8 cellular contexts compared by ENCODE assay signal in the genomic region with DNA sequence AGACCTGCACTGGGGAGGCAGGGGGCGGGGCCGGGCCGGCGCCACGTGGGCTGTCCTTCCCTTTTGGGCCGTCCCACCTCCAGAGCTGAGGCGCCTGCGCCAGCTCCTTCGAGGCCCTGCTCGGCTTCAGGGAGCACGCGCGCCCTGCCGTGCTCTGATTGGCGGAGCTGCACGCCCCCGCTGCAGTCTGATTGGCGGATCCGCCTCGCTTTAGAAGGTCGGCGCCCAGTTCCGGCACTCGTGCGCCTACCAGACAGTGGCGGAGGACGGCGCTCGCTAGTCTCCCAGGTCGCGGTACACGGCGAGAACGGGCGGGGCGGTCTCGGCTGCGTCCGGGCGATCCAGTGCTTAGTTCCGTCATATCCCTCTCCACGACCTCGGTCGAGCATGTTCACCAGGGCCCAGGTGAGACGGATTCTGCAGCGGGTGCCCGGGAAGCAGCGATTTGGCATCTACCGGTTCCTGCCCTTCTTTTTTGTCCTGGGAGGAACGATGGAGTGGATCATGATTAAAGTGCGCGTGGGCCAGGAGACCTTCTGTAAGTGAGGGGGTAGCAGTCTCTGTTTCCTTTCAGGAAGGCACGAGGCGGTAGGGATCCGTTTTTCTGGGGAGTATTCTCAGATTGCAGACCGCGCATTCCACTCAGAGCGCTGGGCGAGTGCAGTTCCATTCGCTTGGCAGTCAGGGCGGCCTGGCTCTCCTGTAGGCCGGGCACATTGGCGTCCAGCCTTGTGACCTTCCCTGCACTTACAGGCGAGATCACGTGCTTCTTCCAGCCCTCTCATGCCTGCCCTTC. TPM values are rescaled to one million over a fixed set of nuclear protein-coding genes. Genes with fewer than 3 reads are reported as not detected.
A peak's percentile ranks its signal among the peaks of the same experiment; 100 is the strongest.
DNase-seq lines count a peak whose midpoint lies in the region; ATAC-seq and TF ChIP-seq lines count a peak whose summit lies in the region.

TSS of gene UQCC5 (plus strand) at position 237 of the 796 bp plus-strand sequence. CDS start at position 388, 151 bp downstream.

- H3K36me3 Mint-ChIP-seq in T-helper 1 cell treated with Interleukin-12 subunit alpha and Interleukin-12 subunit beta and Interleukin-4 antibody, amounts not matched to agents 30 μg/mL and 1 μg/mL, for 36 hours (ENCODE audit: low read depth), result peaks cover 17% of the 10 kb centered on the region

- peak within 1 kb of the TSS; percentile 99 for H3K27ac Mint-ChIP-seq in T-helper 1 cell treated with Interleukin-12 subunit alpha and Interleukin-12 subunit beta and Interleukin-4 antibody, amounts not matched to agents 30 μg/mL and 1 μg/mL, for 36 hours

- DNase-seq in NCI-H1694 (lab: John Stamatoyannopoulos, UW), result peak; percentile 68
- DNase-seq in amniotic stem cell (lab: John Stamatoyannopoulos, UW), result peak; percentile 96
- peak; percentile 99 for DNase-seq in left cardiac atrium
- peak; percentile 99 for DNase-seq in posterior vena cava (ENCODE audit: low spot score)
- DNase-seq in upper lobe of right lung, result peak; percentile 99

- peak; percentile 31 for TF ChIP-seq CTCF in upper lobe of right lung (IDR thresholded peaks at IDR 0.05)

- peak within 1 kb of the TSS; percentile 93 for H3K27ac ChIP-seq in upper lobe of right lung

- peak within 1 kb of the TSS; percentile 99 for H3K4me3 Mint-ChIP-seq in T-helper 1 cell treated with Interleukin-12 subunit alpha and Interleukin-12 subunit beta and Interleukin-4 antibody, amounts not matched to agents 30 μg/mL and 1 μg/mL, for 36 hours

- H3K27me3 ChIP-seq in upper lobe of right lung, result no peaks in the 10 kb centered on the region

- no peaks in the 10 kb centered on the region for H3K9me3 Mint-ChIP-seq in T-helper 1 cell treated with Interleukin-12 subunit alpha and Interleukin-12 subunit beta and Interleukin-4 antibody, amounts not matched to agents 30 μg/mL and 1 μg/mL, for 36 hours

- peak within 1 kb of the TSS; percentile 89 for H3K4me3 ChIP-seq in upper lobe of right lung

- H3K36me3 ChIP-seq in upper lobe of right lung, result peaks cover 13% of the 10 kb centered on the region

- no peaks in the 10 kb centered on the region for H3K27me3 Mint-ChIP-seq in T-helper 1 cell treated with Interleukin-12 subunit alpha and Interleukin-12 subunit beta and Interleukin-4 antibody, amounts not matched to agents 30 μg/mL and 1 μg/mL, for 36 hours (ENCODE audit: low read depth)

- peaks cover 51% of the 10 kb centered on the region for H3K4me1 ChIP-seq in upper lobe of right lung

- ATAC-seq in GM18498 (IDR thresholded peaks at IDR 0.05; ENCODE audit: unreplicated experiment), result peak; percentile 84
- ATAC-seq in HG02885 (IDR thresholded peaks at IDR 0.05; ENCODE audit: poor library complexity, unreplicated experiment), result peak; percentile 85
- ATAC-seq in left cardiac atrium, result peak; percentile 92 to 93
- ATAC-seq in upper lobe of right lung, result peak; percentile 95

- intact Hi-C loops in left cardiac atrium (cut with DNase I), result loop anchor here in 1 of 2 donors (5.0 kb wide), 1 partner anchor 64 kb away; no protein-coding TSS in a partner anchor
- intact Hi-C loops in posterior vena cava (cut with DNase I), result no loop called here
- intact Hi-C loops in upper lobe of right lung (cut with DNase I), result no loop called here

- H3K4me1 Mint-ChIP-seq in T-helper 1 cell treated with Interleukin-12 subunit alpha and Interleukin-12 subunit beta and Interleukin-4 antibody, amounts not matched to agents 30 μg/mL and 1 μg/mL, for 36 hours (ENCODE audit: low read depth), result peaks cover 39% of the 10 kb centered on the region

- H3K9me3 ChIP-seq in upper lobe of right lung, result no peaks in the 10 kb centered on the region

RNA-seq across cellular contexts. Expression of gene UQCC5, which starts in this region (rescaled TPM):
- total RNA-seq in left cardiac atrium, result 10 to 100 TPM; 52.9 to 70.4 TPM
- total RNA-seq in posterior vena cava, result 10 to 100 TPM; 13.8 to 22.8 TPM
- 16.6 TPM for total RNA-seq in upper lobe of right lung

Comparison
In these comparisons a context has a peak if more than half of its experiments do, and no peak if none do; other contexts are left out.
1. Peak in every context shown above with its lines: DNase-seq, ATAC-seq, H3K4me3 ChIP-seq and H3K27ac ChIP-seq.